18 cellular contexts compared by ENCODE assay signal in genomic region chr12:561116-561705, GRCh38.
DNase-seq lines count a peak whose midpoint lies in the region; ATAC-seq and TF ChIP-seq lines count a peak whose summit lies in the region.
"Had no signal": no experiment of that assay in that cellular context is flagged by ENCODE, and none has a peak within 500 bp of the region (broad histone marks: within the 10 kb centered on the region; RNA-seq: fewer than 3 reads in every experiment).

No MANE protein-coding gene starts in this region.

- no peak for ATAC-seq in HG02571 (IDR thresholded peaks at IDR 0.05; ENCODE audit: unreplicated experiment)
- ATAC-seq: activated T-cell treated with anti-CD3 and anti-CD28 coated beads, Interleukin-2, amount 50 U/mL, for 4 hours had no signal

- intact Hi-C loops in Caco-2 (cut with micrococcal nuclease; ENCODE audit: unreplicated experiment) = no loop called here
- intact Hi-C loops in dendritic cell treated with granulocyte-macrophage colony-stimulating factor and Interleukin-4, amounts not matched to agents 40 ng/mL and 50 ng/mL, for 4 days (cut with micrococcal nuclease) = loop anchor here (5.0 kb wide), 1 partner anchor 386 kb away; the partner anchor contains the start of gene RAD52

- TF ChIP-seq CTCF in Caco-2 (IDR thresholded peaks at IDR 0.05; ENCODE audit: insufficient read depth in 1 of 2, low read depth in 1 of 2, low read length in 1 of 2, severe bottlenecking in 1 of 2, unreplicated experiment in 1 of 2) = no peak

- H3K4me3 Mint-ChIP-seq in Caco-2 (ENCODE audit: unreplicated experiment) = no peak overlapping the region
- peak overlapping the region; percentile 89 for H3K4me3 Mint-ChIP-seq in dendritic cell treated with granulocyte-macrophage colony-stimulating factor and Interleukin-4, amounts not matched to agents 40 ng/mL and 50 ng/mL, for 4 days
- H3K4me3 Mint-ChIP-seq: activated CD4-positive, alpha-beta memory T cell treated with anti-CD3 and anti-CD28 coated beads, Interleukin-2, amount 10 ng/mL, durations not matched to agents 7 days and 5 days had no signal

- no peaks in the 10 kb centered on the region for H3K27me3 Mint-ChIP-seq in Caco-2 (ENCODE audit: insufficient read depth, unreplicated experiment)
- H3K27me3 Mint-ChIP-seq in dendritic cell treated with granulocyte-macrophage colony-stimulating factor and Interleukin-4, amounts not matched to agents 40 ng/mL and 50 ng/mL, for 4 days = peaks cover 14% of the 10 kb centered on the region

- no peaks in the 10 kb centered on the region for H3K4me1 Mint-ChIP-seq in Caco-2 (ENCODE audit: low read depth, unreplicated experiment)
- H3K4me1 Mint-ChIP-seq in dendritic cell treated with granulocyte-macrophage colony-stimulating factor and Interleukin-4, amounts not matched to agents 40 ng/mL and 50 ng/mL, for 4 days (ENCODE audit: low read depth) = peaks cover 69% of the 10 kb centered on the region

- peaks cover 60% of the 10 kb centered on the region for H3K36me3 Mint-ChIP-seq in Caco-2 (ENCODE audit: insufficient read depth, unreplicated experiment)
- H3K36me3 Mint-ChIP-seq in dendritic cell treated with granulocyte-macrophage colony-stimulating factor and Interleukin-4, amounts not matched to agents 40 ng/mL and 50 ng/mL, for 4 days (ENCODE audit: low read depth) = peaks cover 22% of the 10 kb centered on the region

- DNase-seq in Caco-2 (no peak), retina (peak; percentile 63), pons (ENCODE audit: low spot score) (no peak), NK-92 (lab: John Stamatoyannopoulos, UW; ENCODE audit: unreplicated experiment) (no peak), hypothalamus (lab: John Stamatoyannopoulos, UW) (no peak)
- DNase-seq: activated CD4-positive, alpha-beta memory T cell treated with anti-CD3 and anti-CD28 coated beads, Interleukin-2, amount 10 ng/mL, durations not matched to agents 7 days and 5 days; activated naive CD4-positive, alpha-beta T cell treated with anti-CD3 and anti-CD28 coated beads, Interleukin-2, amount 50 U/mL, for 16 hours; activated T-cell treated with anti-CD3 and anti-CD28 coated beads, Interleukin-2, amount 50 U/mL, for 4 hours; heart right ventricle; NCI-H524; pancreas; small intestine; stimulated activated CD4-positive, alpha-beta T cell treated with anti-CD3 and anti-CD28 coated beads, Interleukin-4, amount 100 ng/mL, for 1 hour; WERI-Rb-1 had no signal

- H4K20me1 ChIP-seq in BLaER1 = peaks cover 18% of the 10 kb centered on the region; the same call in 1 of the 2 replicates

- CTCF ChIA-PET in Caco-2 (lab: Charles Lee) = no interaction called here

- BruUV-seq in Caco-2 (replicated peaks; lab: Mats Ljungman, UMichigan) = no TSS peak

- peaks cover 85% of the 10 kb centered on the region for H3K4me1 ChIP-seq in BLaER1
- H3K4me1 ChIP-seq in Caco-2 = no peaks in the 10 kb centered on the region
- H3K4me1 ChIP-seq: pancreas had no signal

- no peaks in the 10 kb centered on the region for H3K27me3 ChIP-seq in BLaER1
- H3K27me3 ChIP-seq in Caco-2 (replicated peaks; ENCODE audit: control insufficient read depth, insufficient read depth, low read length) = no peaks in the 10 kb centered on the region
- H3K27me3 ChIP-seq: heart right ventricle, pancreas had no signal

- POLR2A ChIA-PET in Caco-2 (lab: Charles Lee) = no interaction called here

- peak overlapping the region; percentile 39 for H3K4me3 ChIP-seq in BLaER1
- no peak overlapping the region for H3K4me3 ChIP-seq in Caco-2 (ENCODE audit: low read depth, low read length)
- H3K4me3 ChIP-seq: lung had no signal

- H3K4me2 ChIP-seq in BLaER1 = peak overlapping the region; percentile 97

- H3K27ac Mint-ChIP-seq in Caco-2 (ENCODE audit: unreplicated experiment) = peak overlapping the region; percentile 3
- peak overlapping the region; percentile 95 for H3K27ac Mint-ChIP-seq in dendritic cell treated with granulocyte-macrophage colony-stimulating factor and Interleukin-4, amounts not matched to agents 40 ng/mL and 50 ng/mL, for 4 days

- peak overlapping the region; percentile 61 for H3K27ac ChIP-seq in BLaER1
- H3K27ac ChIP-seq: pancreas, WERI-Rb-1 had no signal

- H3K9me3 Mint-ChIP-seq in Caco-2 (ENCODE audit: unreplicated experiment) = no peaks in the 10 kb centered on the region
- no peaks in the 10 kb centered on the region for H3K9me3 Mint-ChIP-seq in dendritic cell treated with granulocyte-macrophage colony-stimulating factor and Interleukin-4, amounts not matched to agents 40 ng/mL and 50 ng/mL, for 4 days
- H3K9me3 Mint-ChIP-seq: activated CD4-positive, alpha-beta memory T cell treated with anti-CD3 and anti-CD28 coated beads, Interleukin-2, amount 10 ng/mL, durations not matched to agents 7 days and 5 days; activated T-cell treated with anti-CD3 and anti-CD28 coated beads, Interleukin-2, amount 50 U/mL, for 4 hours had no signal

- H3K9me3 ChIP-seq in BLaER1 = no peaks in the 10 kb centered on the region
- H3K9me3 ChIP-seq in Caco-2 = no peaks in the 10 kb centered on the region
- H3K9me3 ChIP-seq: heart right ventricle, pancreas had no signal

- H3K36me3 ChIP-seq in BLaER1 (peaks cover 4% of the 10 kb centered on the region; the same call in 1 of the 2 replicates), Caco-2 (ENCODE audit: control insufficient read depth, insufficient read depth, low read length) (no peaks in the 10 kb centered on the region)
- H3K36me3 ChIP-seq: pancreas had no signal

- H3K9ac ChIP-seq in BLaER1 = peak overlapping the region; percentile 55
